In the genomic region with DNA sequence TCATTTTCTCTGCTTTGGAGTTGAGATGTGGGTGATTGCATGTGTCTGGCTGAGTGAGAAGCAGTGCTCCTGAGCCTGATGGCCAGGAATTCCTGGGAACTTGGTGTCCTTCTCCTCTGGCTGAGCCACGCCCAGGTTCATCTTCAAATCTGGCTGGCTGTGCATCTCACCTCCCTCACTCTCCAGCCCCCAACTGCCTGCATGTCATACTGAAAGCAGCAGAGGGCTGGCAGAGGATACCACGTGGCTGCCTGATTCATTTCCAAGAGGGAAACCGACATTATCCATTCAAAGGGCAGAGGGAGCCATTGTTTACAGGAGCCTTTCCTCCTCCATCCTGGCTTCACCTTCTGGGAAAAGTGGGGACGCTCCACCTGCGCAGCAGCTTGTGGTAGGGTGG, we compare ENCODE assay signal across 11 cellular contexts. TPM values are rescaled to one million over a fixed set of nuclear protein-coding genes. Genes with fewer than 3 reads are reported as not detected.
DNase-seq lines count a peak whose midpoint lies in the region; TF ChIP-seq lines count a peak whose summit lies in the region.
"Had no signal": no experiment of that assay in that cellular context is flagged by ENCODE, and none has a peak within 500 bp of the region (broad histone marks: within the 10 kb centered on the region; RNA-seq: fewer than 3 reads in every experiment).

No MANE protein-coding gene starts in this region.

- peaks cover 11 to 19% of the 10 kb centered on the region in 2 donors for H3K4me1 ChIP-seq in thyroid gland

- H3K4me3 Mint-ChIP-seq in chondrocyte (ENCODE audit: unreplicated experiment), result no peak overlapping the region

- intact Hi-C loops in thyroid gland (cut with DNase I), result no loop called here

- peak; percentile 42 for DNase-seq in AG10803 (ENCODE audit: low read depth)
- DNase-seq in M059J (ENCODE audit: low read depth), result peak; percentile 77
- no peak for DNase-seq in chondrocyte (ENCODE audit: low spot score)
- DNase-seq in lung microvascular endothelial cell (ENCODE audit: low read depth in 2 of 2), result peak; percentile 68 to 82
- no peak for DNase-seq in activated naive CD4-positive, alpha-beta T cell (lab: John Stamatoyannopoulos, UW)
- DNase-seq in thyroid gland, result no peak
- no peak for DNase-seq in iPS-NIHi7 (ENCODE audit: extremely low spot score)
- DNase-seq in DMS153 (lab: John Stamatoyannopoulos, UW), result no peak
- DNase-seq: NCI-H2081 treated with DMSO at 0.1 percent for 48 hours, T-helper 9 cell had no signal

- H3K36me3 ChIP-seq in thyroid gland, result no peaks in the 10 kb centered on the region

- H3K27ac Mint-ChIP-seq in chondrocyte (ENCODE audit: unreplicated experiment), result peak overlapping the region; percentile 1
- H3K27ac Mint-ChIP-seq: activated naive CD4-positive, alpha-beta T cell treated with anti-CD3 and anti-CD28 coated beads, Interleukin-2, amount 50 U/mL, for 72 hours had no signal

- H3K9me3 Mint-ChIP-seq in chondrocyte (ENCODE audit: low read depth), result peaks cover 17% of the 10 kb centered on the region

- H3K36me3 Mint-ChIP-seq in chondrocyte (ENCODE audit: low read depth), result no peaks in the 10 kb centered on the region

- TF ChIP-seq POLR2A in thyroid gland (IDR thresholded peaks at IDR 0.05), result no peak

- H3K27ac ChIP-seq in thyroid gland, result peak overlapping the region in 1 of 3 donors; percentile 28

- H3K9me3 ChIP-seq in thyroid gland, result no peaks in the 10 kb centered on the region

- H3K4me3 ChIP-seq in AG10803 (ENCODE audit: low read length) (no peak overlapping the region), thyroid gland (replicated peaks in 1 of 3) (no peak overlapping the region)

- no peaks in the 10 kb centered on the region for H3K27me3 ChIP-seq in thyroid gland

- H3K27me3 Mint-ChIP-seq in chondrocyte (ENCODE audit: low read depth), result no peaks in the 10 kb centered on the region

- 57 to 60% methylated on average over 4 to 5 of the region's 5 CpGs for WGBS in thyroid gland, 2 donors

- TF ChIP-seq CTCF in AG10803 (conservative IDR thresholded peaks at IDR 0.05; ENCODE audit: low read length) (0 out of 2 replicates have a peak, but pooled peaks have one; percentile 6), chondrocyte (IDR thresholded peaks at IDR 0.05) (peak; percentile 29), thyroid gland (IDR thresholded peaks at IDR 0.05) (no peak)

- H3K4me1 Mint-ChIP-seq in chondrocyte (ENCODE audit: low read depth), result peaks cover 11% of the 10 kb centered on the region

RNA-seq across cellular contexts. Expression of a gene that starts 57.4 kb away (rescaled TPM):
- total RNA-seq in M059J (2014; rRNA removed; shearing (Covaris generic)), result 22.2 and 27.7 TPM in 2 replicates
- total RNA-seq in chondrocyte (12.3 to 17.4 TPM (median 12.7 TPM) in 3 replicates), lung microvascular endothelial cell (9.1 and 9.8 TPM in 2 replicates), thyroid gland (10 to 100 TPM; 33.1 to 45.4 (median 36.6) TPM)

Comparison
In these comparisons a context has a peak if more than half of its experiments do, and no peak if none do; other contexts are left out.
1. DNase-seq: peak in AG10803 (single experiment), M059J (single experiment) and lung microvascular endothelial cell (2 of 2); none in chondrocyte (single experiment), activated naive CD4-positive, alpha-beta T cell (0 of 4), thyroid gland (0 of 2), iPS-NIHi7 (single experiment) and DMS153 (single experiment).
2. CTCF ChIP-seq: peak in AG10803 (single experiment) and chondrocyte (single experiment); none in thyroid gland (0 of 6).